Comparison of ENCODE assay signal across 35 cellular contexts in the genomic region with DNA sequence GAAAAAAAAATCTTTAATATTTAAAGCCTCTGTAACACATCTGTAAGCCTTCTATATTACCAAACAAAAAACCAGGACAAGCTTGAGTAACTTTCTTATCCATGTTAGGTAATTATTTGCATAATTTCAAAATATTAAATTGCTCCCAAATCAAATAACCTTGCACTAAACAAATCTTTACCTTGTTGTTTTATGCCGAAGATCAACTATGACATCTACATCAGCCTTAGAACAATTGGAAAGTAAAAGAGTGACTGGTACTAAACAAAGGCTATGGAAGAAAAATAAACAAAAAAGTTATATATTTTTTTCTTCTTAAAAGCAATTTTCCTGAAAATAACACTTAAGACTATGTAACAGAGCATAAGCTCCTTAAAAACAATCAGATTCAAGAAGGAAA.
"Had no signal": no experiment of that assay in that cellular context is flagged by ENCODE, and none has a peak within 500 bp of the region (broad histone marks: within the 10 kb centered on the region; RNA-seq: fewer than 3 reads in every experiment).

No MANE protein-coding gene starts in this region.

- H3K9me3 ChIP-seq: MG63 had no signal

- H3K4me3 ChIP-seq: MG63 had no signal

- H3K27me3 ChIP-seq: MG63 had no signal

- DNase-seq: Karpas-422, Kasumi-1, MG63, MM.1S, MV-4-11, NCI-H1048, NCI-H1092, NCI-H1092 treated with DMSO at 0.1 percent for 48 hours, NCI-H1105, NCI-H1105 treated with DMSO at 0.1 percent for 48 hours, NCI-H1417, NCI-H1417 treated with DMSO at 0.1 percent for 48 hours, NCI-H1436, NCI-H1436 treated with DMSO at 0.1 percent for 48 hours, NCI-H146, NCI-H1694, NCI-H1694 treated with DMSO at 0.1 percent for 48 hours, NCI-H187, NCI-H187 treated with DMSO at 0.1 percent for 48 hours, NCI-H1930, NCI-H2029, NCI-H2029 treated with DMSO at 0.1 percent for 48 hours, NCI-H2081, NCI-H2081 treated with DMSO at 0.1 percent for 48 hours, NCI-H2107, NCI-H2171, NCI-H2171 treated with DMSO at 0.1 percent for 48 hours, NCI-H2227 treated with DMSO at 0.1 percent for 48 hours, NCI-H226, NCI-H345, NCI-H446, NCI-H446 treated with DMSO at 0.1 percent for 48 hours, NCI-H510A, NCI-H510A treated with DMSO at 0.1 percent for 48 hours, NCI-H524 had no signal
